8 cellular contexts compared by ENCODE assay signal in the genomic region with DNA sequence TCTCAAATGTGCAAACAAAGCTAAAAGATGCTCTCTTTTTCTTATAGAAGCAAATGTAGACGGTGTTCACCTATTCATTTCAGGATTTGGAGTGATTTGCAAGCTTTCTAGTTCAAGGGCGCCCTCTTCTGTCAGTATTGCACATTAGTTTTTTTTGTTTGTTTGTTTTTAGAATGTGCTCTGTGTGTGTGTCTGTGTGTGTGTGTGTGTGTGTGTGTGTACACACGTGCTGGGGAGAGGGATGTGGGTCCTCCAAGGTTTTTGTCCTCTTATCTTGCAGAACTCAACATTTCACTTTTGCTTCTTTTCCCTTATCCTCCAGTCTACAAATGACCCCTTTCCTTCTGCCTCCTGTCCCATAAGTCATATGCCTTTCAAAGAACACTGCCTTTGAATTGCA. TPM values are rescaled to one million over a fixed set of nuclear protein-coding genes. Genes with fewer than 3 reads are reported as not detected.
A peak's percentile ranks its signal among the peaks of the same experiment; 100 is the strongest.
DNase-seq lines count a peak whose midpoint lies in the region; ATAC-seq, FAIRE-seq and TF ChIP-seq lines count a peak whose summit lies in the region.

No MANE protein-coding gene starts in this region.

- H3K79me2 ChIP-seq in mammary epithelial cell (ENCODE audit: insufficient read depth, low read length) = no peaks in the 10 kb centered on the region
- no peaks in the 10 kb centered on the region for H3K79me2 ChIP-seq in keratinocyte (ENCODE audit: control insufficient read depth, insufficient read depth, low read length)

- in situ Hi-C loops in mammary epithelial cell (cut with MboI; ENCODE audit: low sequenced_read_pairs in 2 of 2) = loop anchor here (5.0 kb wide), 1 partner anchor 107 kb away; no protein-coding TSS in a partner anchor

- H3K9me3 ChIP-seq in mammary epithelial cell (replicated peaks; ENCODE audit: insufficient read depth, low read length) (no peaks in the 10 kb centered on the region), keratinocyte (ENCODE audit: control insufficient read depth, low read depth, low read length) (no peaks in the 10 kb centered on the region)

- ATAC-seq in HG03045 (IDR thresholded peaks at IDR 0.05; ENCODE audit: unreplicated experiment) = no peak

- peak; percentile 4 for DNase-seq in stimulated activated CD4-positive, alpha-beta T cell treated with anti-CD3 and anti-CD28 coated beads, Interleukin-12 subunit alpha, Interleukin-12 subunit beta, amount 100 ng/mL, for 4 hours
- DNase-seq in stimulated activated CD4-positive, alpha-beta T cell treated with anti-CD3 and anti-CD28 coated beads, Interleukin-4, amount 100 ng/mL, for 1 hour = no peak
- DNase-seq in NCI-H1694 treated with DMSO at 0.1 percent for 48 hours (lab: John Stamatoyannopoulos, UW) = peak; percentile 40
- DNase-seq in SW480 (ENCODE audit: low spot score) = peak; percentile 81
- DNase-seq in mammary epithelial cell = peak; percentile 60
- peak; percentile 40 for DNase-seq in keratinocyte (ENCODE audit: low read depth, low spot score)
- DNase-seq in stimulated activated CD4-positive, alpha-beta T cell treated with anti-CD3 and anti-CD28 coated beads, TNF-alpha, amount 100 ng/mL, for 4 hours (ENCODE audit: low read depth in 3 of 3) = peak in 2 of 3 experiments; percentile 7 to 18

- H3K9me1 ChIP-seq in keratinocyte (ENCODE audit: control insufficient read depth, extremely low read depth, insufficient read depth, low read length) = no peaks in the 10 kb centered on the region

- TF ChIP-seq CTCF in mammary epithelial cell (conservative IDR thresholded peaks at IDR 0.05 in 1 of 2, IDR thresholded peaks at IDR 0.05 in 1 of 2; ENCODE audit: extremely low read depth in 1 of 2, insufficient read depth in 1 of 2, low read depth in 1 of 2, low read length in 2 of 2) = peak; percentile 53 to 72
- TF ChIP-seq CTCF in keratinocyte (optimal IDR thresholded peaks at IDR 0.05 in 1 of 3, IDR thresholded peaks at IDR 0.05 in 1 of 3, conservative IDR thresholded peaks at IDR 0.05 in 1 of 3; ENCODE audit: extremely low read depth in 1 of 3, insufficient read depth in 2 of 3, low read length in 3 of 3) = peak in 2 of 3 experiments; percentile 49 to 60

- H3K27ac ChIP-seq in mammary epithelial cell (ENCODE audit: insufficient read depth, low read depth, low read length) (no peak overlapping the region), keratinocyte (ENCODE audit: control insufficient read depth, insufficient read depth, low read length) (no peak overlapping the region)

- peak; percentile 57 for FAIRE-seq in keratinocyte (lab: Jason Lieb, UNC)

- H3K9ac ChIP-seq in mammary epithelial cell (ENCODE audit: insufficient read depth, low read length) (no peak overlapping the region), keratinocyte (ENCODE audit: control insufficient read depth, extremely low read depth, insufficient read depth, low read length) (no peak overlapping the region)

- H2AFZ ChIP-seq in mammary epithelial cell (ENCODE audit: low read depth, low read length) (no peak overlapping the region), keratinocyte (ENCODE audit: control insufficient read depth, low read length) (no peak overlapping the region)

- no peak overlapping the region for H3K4me2 ChIP-seq in mammary epithelial cell (ENCODE audit: insufficient read depth, low read depth, low read length)
- no peak overlapping the region for H3K4me2 ChIP-seq in keratinocyte (ENCODE audit: control insufficient read depth, extremely low read depth, insufficient read depth, low read depth, low read length)

- dilution Hi-C loops in mammary epithelial cell (cut with HindIII; ENCODE audit: low sequenced_read_pairs) (no loop called here), keratinocyte (cut with MboI; ENCODE audit: extremely low pct_ligation_motif_present, low sequenced_read_pairs) (no loop called here)

- intact Hi-C loops in mammary epithelial cell (cut with micrococcal nuclease) = loop anchor here (1.0 to 5.0 kb wide), 5 partner anchors 48 to 338 kb away; a partner anchor contains a TSS

- BruUV-seq in mammary epithelial cell (replicated peaks; lab: Mats Ljungman, UMichigan) = no TSS peak

- 12% methylated on average over 3 of the region's 3 CpGs for WGBS in mammary epithelial cell (ENCODE audit: low coverage, missing lambda C conversion rate)

- H4K20me1 ChIP-seq in mammary epithelial cell (ENCODE audit: insufficient read depth, low read length) (no peaks in the 10 kb centered on the region), keratinocyte (ENCODE audit: control insufficient read depth, extremely low read depth, insufficient read depth, low read length) (no peaks in the 10 kb centered on the region)

- no peaks in the 10 kb centered on the region for H3K36me3 ChIP-seq in mammary epithelial cell (ENCODE audit: insufficient read depth, low read length)
- H3K36me3 ChIP-seq in keratinocyte (ENCODE audit: control insufficient read depth in 2 of 2, extremely low read depth in 1 of 2, insufficient read depth in 2 of 2, low read length in 2 of 2) = no peaks in the 10 kb centered on the region

- no peak overlapping the region for H3K4me3 ChIP-seq in mammary epithelial cell (replicated peaks in 1 of 3; ENCODE audit: insufficient read depth in 1 of 3, low read depth in 2 of 3, low read length in 3 of 3)
- H3K4me3 ChIP-seq in keratinocyte (ENCODE audit: control insufficient read depth in 2 of 3, extremely low read depth in 1 of 3, insufficient read depth in 2 of 3, low read depth in 1 of 3, low read length in 3 of 3) = no peak overlapping the region

- H3K27me3 ChIP-seq in mammary epithelial cell (ENCODE audit: insufficient read depth, low read length) (no peaks in the 10 kb centered on the region), keratinocyte (ENCODE audit: control insufficient read depth, extremely low read depth, insufficient read depth, low read length) (peaks cover 4% of the 10 kb centered on the region)

- CTCF ChIA-PET in mammary epithelial cell (lab: Charles Lee; ENCODE audit: low non-redundant PET) = interaction anchor here (0.6 to 0.7 kb wide), 4 partner anchors 61 to 213 kb away, joined by 3 to 10 read pairs (median 5); a partner anchor contains a TSS

- H3K4me1 ChIP-seq in mammary epithelial cell (ENCODE audit: insufficient read depth, low read length) = no peaks in the 10 kb centered on the region
- H3K4me1 ChIP-seq in keratinocyte (ENCODE audit: control insufficient read depth, extremely low read depth, insufficient read depth, low read length) = no peaks in the 10 kb centered on the region

RNA-seq across cellular contexts. Expression of a gene that starts 23.5 kb away (rescaled TPM):
- 1 to 10 TPM; 1.5 to 4.0 TPM for total RNA-seq in mammary epithelial cell
- polyA plus RNA-seq in mammary epithelial cell = 0.44 TPM
- 2.5 TPM for polyA minus RNA-seq in mammary epithelial cell
- polyA plus RNA-seq in keratinocyte = 0.33 to 1.1 TPM (median 0.70 TPM) in 3 replicates
- polyA plus RNA-seq in keratinocyte (2011; ENCODE audit: low read depth) = 0.59 TPM
- polyA plus RNA-seq in keratinocyte (2011; cell fraction: cytosol; rRNA removed) = 0.44 and 0.47 TPM in 2 replicates
- 5.2 and 8.3 TPM in 2 replicates for polyA plus RNA-seq in keratinocyte (2011; cell fraction: nucleus; rRNA removed)
- 0.38 and 1.1 TPM in 2 replicates for polyA plus RNA-seq in keratinocyte (2012; ENCODE audit: low replicate concordance)
- polyA minus RNA-seq in keratinocyte = 1.5 to 6.2 TPM (median 3.7 TPM) in 3 replicates
- polyA minus RNA-seq in keratinocyte (2011; cell fraction: cytosol; rRNA and poly(A)+ RNA removed) = 0.58 TPM
- polyA minus RNA-seq in keratinocyte (2011; cell fraction: nucleus; rRNA and poly(A)+ RNA removed) = 2.4 and 4.2 TPM in 2 replicates

RNA-seq across cellular contexts. Expression of a gene that starts 52.0 kb away (rescaled TPM):
- 10 to 100 TPM in 1 of 2 donors, 1 to 10 TPM in 1; 6.7 to 11.0 TPM for total RNA-seq in mammary epithelial cell
- 10.3 TPM for polyA plus RNA-seq in mammary epithelial cell
- 6.6 TPM for polyA minus RNA-seq in mammary epithelial cell
- 4.9 to 5.7 TPM (median 5.0 TPM) in 3 replicates for polyA plus RNA-seq in keratinocyte
- 0.39 TPM for polyA plus RNA-seq in keratinocyte (2011; ENCODE audit: low read depth)
- 1.8 and 3.3 TPM in 2 replicates for polyA plus RNA-seq in keratinocyte (2011; cell fraction: cytosol; rRNA removed)
- 12.1 and 14.6 TPM in 2 replicates for polyA plus RNA-seq in keratinocyte (2011; cell fraction: nucleus; rRNA removed)
- polyA plus RNA-seq in keratinocyte (2012; ENCODE audit: low replicate concordance) = 1.4 and 4.6 TPM in 2 replicates
- polyA minus RNA-seq in keratinocyte = 4.5 to 5.3 TPM (median 5.2 TPM) in 3 replicates
- 4.8 TPM for polyA minus RNA-seq in keratinocyte (2011; cell fraction: cytosol; rRNA and poly(A)+ RNA removed)
- polyA minus RNA-seq in keratinocyte (2011; cell fraction: nucleus; rRNA and poly(A)+ RNA removed) = 4.6 and 4.7 TPM in 2 replicates
